ENCODE assay signal across 20 cellular contexts in the genomic region with DNA sequence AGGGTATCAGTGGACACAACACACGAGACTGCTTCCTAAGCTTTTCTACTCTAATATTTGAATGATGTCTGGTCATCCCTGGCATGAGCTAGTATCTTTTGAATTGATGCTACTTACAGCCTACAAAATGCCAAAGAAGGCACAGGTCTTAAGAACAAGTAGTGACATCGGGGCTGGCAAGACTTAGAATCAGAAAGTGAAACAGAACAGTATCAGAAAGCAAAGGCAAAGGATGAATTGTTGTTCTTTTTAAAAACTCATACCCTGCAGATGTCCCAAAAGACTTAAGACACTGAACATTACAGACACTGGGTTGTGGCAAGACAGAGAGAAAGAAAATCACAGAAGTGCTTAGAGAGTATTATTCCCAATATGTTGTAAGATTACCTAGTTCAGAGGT. TPM values are rescaled to one million over a fixed set of nuclear protein-coding genes. Genes with fewer than 3 reads are reported as not detected.
"Had no signal": no experiment of that assay in that cellular context is flagged by ENCODE, and none has a peak within 500 bp of the region (broad histone marks: within the 10 kb centered on the region; RNA-seq: fewer than 3 reads in every experiment).

No MANE protein-coding gene starts in this region.

- H3K27ac Mint-ChIP-seq: activated naive CD8-positive, alpha-beta T cell treated with anti-CD3 and anti-CD28 coated beads, Interleukin-2, amount 50 U/mL, for 24 hours had no signal

- H3K9me3 Mint-ChIP-seq: activated naive CD4-positive, alpha-beta T cell treated with anti-CD3 and anti-CD28 coated beads, Interleukin-2, amount 50 U/mL, for 72 hours; activated naive CD8-positive, alpha-beta T cell treated with anti-CD3 and anti-CD28 coated beads, Interleukin-2, amount 50 U/mL, for 24 hours had no signal

- DNase-seq: activated CD4-positive, alpha-beta T cell treated with anti-CD3 and anti-CD28 coated beads for 4 hours; activated CD4-positive, alpha-beta T cell treated with anti-CD3 and anti-CD28 coated beads, Interleukin-2, amount 50 U/mL, for 4 hours; activated CD8-positive, alpha-beta memory T cell treated with anti-CD3 and anti-CD28 coated beads for 24 hours; activated effector memory CD4-positive, alpha-beta T cell treated with Interleukin-2 at 50 U/mL for 16 hours; activated naive CD4-positive, alpha-beta T cell; activated naive CD8-positive, alpha-beta T cell treated with anti-CD3 and anti-CD28 coated beads, Interleukin-2, amount 50 U/mL, for 24 hours; amniotic stem cell; body of pancreas; NCI-H1105 treated with DMSO at 0.1 percent for 48 hours; NCI-H1436 treated with DMSO at 0.1 percent for 48 hours; NCI-H187; NCI-H2081; NCI-H510A treated with DMSO at 0.1 percent for 48 hours; NCI-H69; PC-3; SHP77 treated with DMSO at 0.1 percent for 48 hours had no signal

- H3K9me3 ChIP-seq: ascending aorta, body of pancreas had no signal

- H3K4me3 Mint-ChIP-seq: activated naive CD8-positive, alpha-beta T cell treated with anti-CD3 and anti-CD28 coated beads, Interleukin-2, amount 50 U/mL, for 24 hours had no signal

- H3K4me1 ChIP-seq: ascending aorta, body of pancreas had no signal

- H3K27me3 ChIP-seq: ascending aorta, body of pancreas had no signal

- H3K4me1 Mint-ChIP-seq: activated naive CD8-positive, alpha-beta T cell treated with anti-CD3 and anti-CD28 coated beads, Interleukin-2, amount 50 U/mL, for 24 hours had no signal

- ATAC-seq: activated CD4-positive, CD25-positive, alpha-beta regulatory T cell treated with anti-CD3 and anti-CD28 coated beads, Interleukin-2, amount 50 U/mL, for 24 hours; activated naive CD4-positive, alpha-beta T cell treated with anti-CD3 and anti-CD28 coated beads, Interleukin-2, amount 50 U/mL, for 72 hours; activated naive CD8-positive, alpha-beta T cell treated with anti-CD3 and anti-CD28 coated beads, Interleukin-2, amount 50 U/mL, for 24 hours; body of pancreas; PC-3 had no signal

- H3K27ac ChIP-seq: ascending aorta, body of pancreas had no signal

- H3K4me3 ChIP-seq: ascending aorta, body of pancreas had no signal

- H3K27me3 Mint-ChIP-seq: activated naive CD8-positive, alpha-beta T cell treated with anti-CD3 and anti-CD28 coated beads, Interleukin-2, amount 50 U/mL, for 24 hours had no signal

RNA-seq across cellular contexts. Expression of a gene that starts 12.7 kb away (rescaled TPM):
- total RNA-seq: ascending aorta had no signal

RNA-seq across cellular contexts. Expression of a gene that starts 34.6 kb away (rescaled TPM):
- total RNA-seq: activated naive CD4-positive, alpha-beta T cell treated with anti-CD3 and anti-CD28 coated beads, Interleukin-2, amount 50 U/mL, for 72 hours; ascending aorta; body of pancreas; PC-3; SK-MEL-5 had no signal

RNA-seq across cellular contexts. Expression of a gene that starts 49.8 kb away (rescaled TPM):
- total RNA-seq: activated naive CD4-positive, alpha-beta T cell treated with anti-CD3 and anti-CD28 coated beads, Interleukin-2, amount 50 U/mL, for 72 hours; ascending aorta; PC-3; SK-MEL-5 had no signal
